Comparison of ENCODE assay signal across 10 cellular contexts in genomic region chr15:100940785-100941379, GRCh38. TPM values are rescaled to one million over a fixed set of nuclear protein-coding genes. Genes with fewer than 3 reads are reported as not detected.
DNase-seq lines count a peak whose midpoint lies in the region; ATAC-seq, FAIRE-seq and TF ChIP-seq lines count a peak whose summit lies in the region.
"Had no signal": no experiment of that assay in that cellular context is flagged by ENCODE, and none has a peak within 500 bp of the region (broad histone marks: within the 10 kb centered on the region; RNA-seq: fewer than 3 reads in every experiment).

No MANE protein-coding gene starts in this region.

- no peak for TF ChIP-seq CTCF in activated B cell treated with CpG ODN at 0.5 μM for 24 hours (IDR thresholded peaks at IDR 0.05)
- no peak for TF ChIP-seq CTCF in activated CD8-positive, alpha-beta T cell treated with anti-CD3 and anti-CD28 coated beads for 36 hours (IDR thresholded peaks at IDR 0.05)

- 0 out of 2 replicates have a peak, but pooled peaks have one; percentile 36 for TF ChIP-seq POLR2A in GM12891 (IDR thresholded peaks at IDR 0.05; ENCODE audit: low read depth, low read length)

- ATAC-seq in GM21423 (IDR thresholded peaks at IDR 0.05; ENCODE audit: unreplicated experiment) (peak; percentile 83), HG03354 (IDR thresholded peaks at IDR 0.05; ENCODE audit: poor library complexity, severe bottlenecking, unreplicated experiment) (peak; percentile 86), activated B cell treated with CpG ODN at 0.5 μM for 24 hours (ENCODE audit: low read depth) (peak; percentile 87)
- ATAC-seq in activated CD8-positive, alpha-beta T cell treated with anti-CD3 and anti-CD28 coated beads for 36 hours = no peak

- no peak overlapping the region for H3K4me3 Mint-ChIP-seq in activated B cell treated with CpG ODN at 0.5 μM for 24 hours
- H3K4me3 Mint-ChIP-seq in activated CD8-positive, alpha-beta T cell treated with anti-CD3 and anti-CD28 coated beads for 36 hours = no peak overlapping the region

- POLR2A ChIA-PET in activated B cell treated with CpG ODN at 0.5 μM for 24 hours (lab: Charles Lee) (interaction anchor here (0.7 to 2.3 kb wide), 4 partner anchors 14 to 42 kb away, joined by 3 to 11 read pairs (median 4); no protein-coding TSS in a partner anchor), HEK293T (lab: Yijun Ruan, JAX) (no interaction called here)
- POLR2A ChIA-PET in activated CD8-positive, alpha-beta T cell treated with anti-CD3 and anti-CD28 coated beads for 36 hours (lab: Charles Lee) = no interaction called here

- no peaks in the 10 kb centered on the region for H3K27me3 Mint-ChIP-seq in activated B cell treated with CpG ODN at 0.5 μM for 24 hours
- no peaks in the 10 kb centered on the region for H3K27me3 Mint-ChIP-seq in activated CD8-positive, alpha-beta T cell treated with anti-CD3 and anti-CD28 coated beads for 36 hours

- H3K4me1 Mint-ChIP-seq in activated B cell treated with CpG ODN at 0.5 μM for 24 hours = peaks cover 25% of the 10 kb centered on the region
- no peaks in the 10 kb centered on the region for H3K4me1 Mint-ChIP-seq in activated CD8-positive, alpha-beta T cell treated with anti-CD3 and anti-CD28 coated beads for 36 hours (ENCODE audit: low read depth)

- H3K36me3 Mint-ChIP-seq in activated B cell treated with CpG ODN at 0.5 μM for 24 hours (ENCODE audit: low read depth) = peaks cover 2% of the 10 kb centered on the region
- no peaks in the 10 kb centered on the region for H3K36me3 Mint-ChIP-seq in activated CD8-positive, alpha-beta T cell treated with anti-CD3 and anti-CD28 coated beads for 36 hours (ENCODE audit: low read depth)

- FAIRE-seq in GM12891 (lab: Jason Lieb, UNC) = peak; percentile 95
- FAIRE-seq: colon, islet of Langerhans had no signal

- CTCF ChIA-PET in activated B cell treated with CpG ODN at 0.5 μM for 24 hours (lab: Charles Lee) (interaction anchor here (0.7 to 1.3 kb wide), 4 partner anchors 14 to 68 kb away, joined by 3 to 4 read pairs (median 4); partner anchors contain the start of gene LRRK1), HEK293T (lab: Yijun Ruan, JAX) (interaction anchor here (0.7 to 1.5 kb wide), 3 partner anchors 37 to 67 kb away, joined by 3 to 4 read pairs (median 4); no protein-coding TSS in a partner anchor)
- CTCF ChIA-PET in activated CD8-positive, alpha-beta T cell treated with anti-CD3 and anti-CD28 coated beads for 36 hours (lab: Charles Lee) = no interaction called here

- intact Hi-C loops in activated B cell treated with CpG ODN at 0.5 μM for 24 hours (cut with micrococcal nuclease) = loop anchor here (1.0 kb wide), 2 partner anchors 14 to 22 kb away; partner anchors contain the start of gene LRRK1
- intact Hi-C loops in activated CD8-positive, alpha-beta T cell treated with anti-CD3 and anti-CD28 coated beads for 36 hours (cut with micrococcal nuclease) = no loop called here

- DNase-seq in GM12891 (ENCODE audit: insufficient read length, low spot score) = no peak
- no peak for DNase-seq in activated B cell treated with CpG ODN at 0.5 μM for 24 hours
- no peak for DNase-seq in activated CD8-positive, alpha-beta T cell treated with anti-CD3 and anti-CD28 coated beads for 36 hours
- no peak for DNase-seq in HEK293T (ENCODE audit: extremely low spot score)
- no peak for DNase-seq in UCSD-AML1 (lab: John Stamatoyannopoulos, UW; ENCODE audit: unreplicated experiment)
- DNase-seq in T-helper 2 cell = no peak

- H3K9me3 Mint-ChIP-seq in activated B cell treated with CpG ODN at 0.5 μM for 24 hours = no peaks in the 10 kb centered on the region
- no peaks in the 10 kb centered on the region for H3K9me3 Mint-ChIP-seq in activated CD8-positive, alpha-beta T cell treated with anti-CD3 and anti-CD28 coated beads for 36 hours

- no peak overlapping the region for H3K27ac Mint-ChIP-seq in activated B cell treated with CpG ODN at 0.5 μM for 24 hours
- H3K27ac Mint-ChIP-seq in activated CD8-positive, alpha-beta T cell treated with anti-CD3 and anti-CD28 coated beads for 36 hours = no peak overlapping the region

TF ChIP-seq in GM12891, 5 proteins besides CTCF, POLR2A, EP300 and RAD21:
- TF ChIP-seq PAX5 (IDR thresholded peaks at IDR 0.05; ENCODE audit: insufficient read depth, low read length, severe bottlenecking) (no peak), TAF1 (IDR thresholded peaks at IDR 0.05; ENCODE audit: low read depth, low read length) (no peak), POLR2AphosphoS5 (IDR thresholded peaks at IDR 0.05; ENCODE audit: low read depth, low read length) (no peak), POU2F2 (IDR thresholded peaks at IDR 0.05; ENCODE audit: low read depth, low read length) (0 out of 2 replicates have a peak, but pooled peaks have one; percentile 30), SPI1 (IDR thresholded peaks at IDR 0.05; ENCODE audit: low read depth, low read length) (peak; percentile 90)

TF ChIP-seq in HEK293T, 16 proteins besides CTCF, POLR2A, EP300 and RAD21:
- no peak for TF ChIP-seq TARDBP (IDR thresholded peaks at IDR 0.05)
- TF ChIP-seq SUZ12 (IDR thresholded peaks at IDR 0.05) = no peak
- TF ChIP-seq NFRKB (IDR thresholded peaks at IDR 0.05) = no peak
- no peak for TF ChIP-seq PKNOX1 (IDR thresholded peaks at IDR 0.05)
TF ChIP-seq in HEK293T: peak in this region for 0.

RNA-seq across cellular contexts. Expression of gene LRRK1, which starts 21.7 kb away (rescaled TPM):
- polyA plus RNA-seq in GM12891 (2012; ENCODE audit: low read depth, missing spikeins) = 16.3 TPM
- 35.9 and 43.5 TPM in 2 replicates for total RNA-seq in activated B cell treated with CpG ODN at 0.5 μM for 24 hours
- under 1 TPM; 0.50 to 0.83 TPM for total RNA-seq in activated CD8-positive, alpha-beta T cell treated with anti-CD3 and anti-CD28 coated beads for 36 hours

Comparison
In these comparisons a context has a peak if more than half of its experiments do, and no peak if none do; other contexts are left out.
1. RNA of gene LRRK1, which starts 21.7 kb away (total RNA-seq): 35.9 to 43.5 TPM in activated B cell treated with CpG ODN at 0.5 μM for 24 hours; 0.50 to 0.83 TPM in activated CD8-positive, alpha-beta T cell treated with anti-CD3 and anti-CD28 coated beads for 36 hours; every median in the first group is over 10 times any median in the second.